ENCODE assay signal across 8 cellular contexts in genomic region chr13:109610517-109610916, GRCh38.
DNase-seq lines count a peak whose midpoint lies in the region; TF ChIP-seq lines count a peak whose summit lies in the region.

No MANE protein-coding gene starts in this region.

- no peak overlapping the region for H3K4me3 Mint-ChIP-seq in Caco-2 (ENCODE audit: unreplicated experiment)
- no peak overlapping the region for H3K4me3 Mint-ChIP-seq in activated CD4-positive, alpha-beta memory T cell treated with anti-CD3 and anti-CD28 coated beads, Interleukin-2, amount 10 ng/mL, durations not matched to agents 7 days and 5 days

- no peak overlapping the region for H4K8ac ChIP-seq in trophoblast cell (ENCODE audit: low read depth, low read length)

- H3K4me2 ChIP-seq in trophoblast cell (ENCODE audit: low read length): no peak overlapping the region

- H3K79me1 ChIP-seq in trophoblast cell (ENCODE audit: low read length): no peaks in the 10 kb centered on the region

- no peak overlapping the region for H3K9ac ChIP-seq in trophoblast cell (ENCODE audit: low read length)

- no peak overlapping the region for H4K12ac ChIP-seq in trophoblast cell (ENCODE audit: low read depth, low read length)

- H3K9me3 ChIP-seq in Caco-2 (no peaks in the 10 kb centered on the region), cardiac muscle cell (ENCODE audit: low read depth) (no peaks in the 10 kb centered on the region), trophoblast cell (ENCODE audit: insufficient read depth, low read depth, low read length) (no peaks in the 10 kb centered on the region)

- WGBS in trophoblast cell (ENCODE audit: extremely low coverage, insufficient coverage, insufficient read length): no CpG with 5 or more reads among the region's 4 CpGs

- H3K27me3 ChIP-seq in Caco-2 (replicated peaks; ENCODE audit: control insufficient read depth, insufficient read depth, low read length) (no peaks in the 10 kb centered on the region), cardiac muscle cell (no peaks in the 10 kb centered on the region), trophoblast cell (ENCODE audit: insufficient read depth, low read length) (no peaks in the 10 kb centered on the region)

- no TSS peak for BruUV-seq in Caco-2 (replicated peaks; lab: Mats Ljungman, UMichigan)

- TF ChIP-seq CTCF in Caco-2 (IDR thresholded peaks at IDR 0.05; ENCODE audit: insufficient read depth in 1 of 2, low read depth in 1 of 2, low read length in 1 of 2, severe bottlenecking in 1 of 2, unreplicated experiment in 1 of 2) (peak; percentile 20 to 52), cardiac muscle cell (IDR thresholded peaks at IDR 0.05; ENCODE audit: low read depth, low read length) (peak; percentile 40)

- H2BK120ac ChIP-seq in trophoblast cell (ENCODE audit: insufficient read depth, low read length, poor library complexity): no peak overlapping the region

- H3K36me3 Mint-ChIP-seq in Caco-2 (ENCODE audit: insufficient read depth, unreplicated experiment): no peaks in the 10 kb centered on the region
- no peaks in the 10 kb centered on the region for H3K36me3 Mint-ChIP-seq in activated CD4-positive, alpha-beta memory T cell treated with anti-CD3 and anti-CD28 coated beads, Interleukin-2, amount 10 ng/mL, durations not matched to agents 7 days and 5 days (ENCODE audit: low read depth)

- no peak overlapping the region for H2AFZ ChIP-seq in trophoblast cell (ENCODE audit: insufficient read depth, low read length, poor library complexity)

- H3K4ac ChIP-seq in trophoblast cell (ENCODE audit: low read depth, low read length): no peak overlapping the region

- H3K27me3 Mint-ChIP-seq in Caco-2 (ENCODE audit: insufficient read depth, unreplicated experiment): no peaks in the 10 kb centered on the region
- H3K27me3 Mint-ChIP-seq in activated CD4-positive, alpha-beta memory T cell treated with anti-CD3 and anti-CD28 coated beads, Interleukin-2, amount 10 ng/mL, durations not matched to agents 7 days and 5 days: peaks cover 4% of the 10 kb centered on the region

- no peak overlapping the region for H3K18ac ChIP-seq in trophoblast cell (ENCODE audit: low read length)

- DNase-seq in Caco-2 (peak; percentile 47 to 50), HT1080 (ENCODE audit: low read depth) (peak; percentile 26), cardiac muscle cell (ENCODE audit: low read depth in 1 of 2, low spot score in 1 of 2) (peak; percentile 19 to 27), trophoblast cell (no peak), NCI-H187 (lab: John Stamatoyannopoulos, UW) (no peak), foreskin melanocyte (no peak)
- peak; percentile 29 for DNase-seq in activated CD4-positive, alpha-beta memory T cell treated with anti-CD3 and anti-CD28 coated beads, Interleukin-2, amount 10 ng/mL, durations not matched to agents 7 days and 5 days
- peak in 3 of 4 experiments; percentile 0 to 3 (median 1) for DNase-seq in stimulated activated CD4-positive, alpha-beta T cell treated with anti-CD3 and anti-CD28 coated beads, Interleukin-1b, Interleukin-23, amount 100 ng/mL, for 24 hours (ENCODE audit: low read depth in 4 of 4, low spot score in 1 of 4)

- H3K36me3 ChIP-seq in Caco-2 (ENCODE audit: control insufficient read depth, insufficient read depth, low read length) (no peaks in the 10 kb centered on the region), cardiac muscle cell (no peaks in the 10 kb centered on the region), trophoblast cell (ENCODE audit: control insufficient read depth in 1 of 2, insufficient read depth in 2 of 2, low read length in 2 of 2) (no peaks in the 10 kb centered on the region)

- H3K23ac ChIP-seq in trophoblast cell (ENCODE audit: low read length): no peak overlapping the region

- H3K79me2 ChIP-seq in trophoblast cell (ENCODE audit: control insufficient read depth, insufficient read depth, low read length, poor library complexity): no peaks in the 10 kb centered on the region

- no peak overlapping the region for H2BK12ac ChIP-seq in trophoblast cell (ENCODE audit: low read length)

- no peaks in the 10 kb centered on the region for H3K4me1 Mint-ChIP-seq in Caco-2 (ENCODE audit: low read depth, unreplicated experiment)
- H3K4me1 Mint-ChIP-seq in activated CD4-positive, alpha-beta memory T cell treated with anti-CD3 and anti-CD28 coated beads, Interleukin-2, amount 10 ng/mL, durations not matched to agents 7 days and 5 days: no peaks in the 10 kb centered on the region

- no peaks in the 10 kb centered on the region for H3K9me3 Mint-ChIP-seq in Caco-2 (ENCODE audit: unreplicated experiment)
- no peaks in the 10 kb centered on the region for H3K9me3 Mint-ChIP-seq in activated CD4-positive, alpha-beta memory T cell treated with anti-CD3 and anti-CD28 coated beads, Interleukin-2, amount 10 ng/mL, durations not matched to agents 7 days and 5 days

- no peak overlapping the region for H3K27ac Mint-ChIP-seq in Caco-2 (ENCODE audit: unreplicated experiment)
- H3K27ac Mint-ChIP-seq in activated CD4-positive, alpha-beta memory T cell treated with anti-CD3 and anti-CD28 coated beads, Interleukin-2, amount 10 ng/mL, durations not matched to agents 7 days and 5 days: no peak overlapping the region

- H3K4me3 ChIP-seq in Caco-2 (ENCODE audit: low read depth, low read length): no peak overlapping the region
- H3K4me3 ChIP-seq in cardiac muscle cell: no peak overlapping the region
- H3K4me3 ChIP-seq in trophoblast cell (ENCODE audit: low read depth, low read length): no peak overlapping the region

- H2AK5ac ChIP-seq in trophoblast cell (ENCODE audit: low read length): no peak overlapping the region

- CTCF ChIA-PET in Caco-2 (lab: Charles Lee): no interaction called here
- CTCF ChIA-PET in activated CD4-positive, alpha-beta memory T cell treated with anti-CD3 and anti-CD28 coated beads, Interleukin-2, amount 10 ng/mL, durations not matched to agents 7 days and 5 days (lab: Charles Lee): interaction anchor here (2.0 kb wide), 1 partner anchor 180 kb away, joined by 6 read pairs; no protein-coding TSS in a partner anchor

- H3K14ac ChIP-seq in trophoblast cell (ENCODE audit: low read length): no peak overlapping the region

- no peaks in the 10 kb centered on the region for H3K4me1 ChIP-seq in Caco-2
- no peaks in the 10 kb centered on the region for H3K4me1 ChIP-seq in cardiac muscle cell (ENCODE audit: low read depth)
- no peaks in the 10 kb centered on the region for H3K4me1 ChIP-seq in trophoblast cell (ENCODE audit: control insufficient read depth in 1 of 2, insufficient read depth in 2 of 2, low read length in 2 of 2)

- POLR2A ChIA-PET in Caco-2 (lab: Charles Lee): no interaction called here
- POLR2A ChIA-PET in activated CD4-positive, alpha-beta memory T cell treated with anti-CD3 and anti-CD28 coated beads, Interleukin-2, amount 10 ng/mL, durations not matched to agents 7 days and 5 days (lab: Charles Lee): no interaction called here

- no peak overlapping the region for H2BK5ac ChIP-seq in trophoblast cell (ENCODE audit: low read depth, low read length, poor library complexity)

- H3K27ac ChIP-seq in cardiac muscle cell (no peak overlapping the region), trophoblast cell (ENCODE audit: low read depth, low read length) (no peak overlapping the region)

- no peak overlapping the region for H4K91ac ChIP-seq in trophoblast cell (ENCODE audit: low read depth, low read length)

- intact Hi-C loops in Caco-2 (cut with micrococcal nuclease; ENCODE audit: unreplicated experiment): loop anchor here (1.0 kb wide), 1 partner anchor 499 kb away; no protein-coding TSS in a partner anchor

Comparison
In these comparisons a context has a peak if more than half of its experiments do, and no peak if none do; other contexts are left out.
1. DNase-seq: peak in Caco-2 (2 of 2), HT1080 (single experiment), activated CD4-positive, alpha-beta memory T cell treated with anti-CD3 and anti-CD28 coated beads, Interleukin-2, amount 10 ng/mL, durations not matched to agents 7 days and 5 days (single experiment), cardiac muscle cell (2 of 2) and stimulated activated CD4-positive, alpha-beta T cell treated with anti-CD3 and anti-CD28 coated beads, Interleukin-1b, Interleukin-23, amount 100 ng/mL, for 24 hours (3 of 4); none in trophoblast cell (0 of 2), NCI-H187 (0 of 2) and foreskin melanocyte (single experiment).